In the genomic region with DNA sequence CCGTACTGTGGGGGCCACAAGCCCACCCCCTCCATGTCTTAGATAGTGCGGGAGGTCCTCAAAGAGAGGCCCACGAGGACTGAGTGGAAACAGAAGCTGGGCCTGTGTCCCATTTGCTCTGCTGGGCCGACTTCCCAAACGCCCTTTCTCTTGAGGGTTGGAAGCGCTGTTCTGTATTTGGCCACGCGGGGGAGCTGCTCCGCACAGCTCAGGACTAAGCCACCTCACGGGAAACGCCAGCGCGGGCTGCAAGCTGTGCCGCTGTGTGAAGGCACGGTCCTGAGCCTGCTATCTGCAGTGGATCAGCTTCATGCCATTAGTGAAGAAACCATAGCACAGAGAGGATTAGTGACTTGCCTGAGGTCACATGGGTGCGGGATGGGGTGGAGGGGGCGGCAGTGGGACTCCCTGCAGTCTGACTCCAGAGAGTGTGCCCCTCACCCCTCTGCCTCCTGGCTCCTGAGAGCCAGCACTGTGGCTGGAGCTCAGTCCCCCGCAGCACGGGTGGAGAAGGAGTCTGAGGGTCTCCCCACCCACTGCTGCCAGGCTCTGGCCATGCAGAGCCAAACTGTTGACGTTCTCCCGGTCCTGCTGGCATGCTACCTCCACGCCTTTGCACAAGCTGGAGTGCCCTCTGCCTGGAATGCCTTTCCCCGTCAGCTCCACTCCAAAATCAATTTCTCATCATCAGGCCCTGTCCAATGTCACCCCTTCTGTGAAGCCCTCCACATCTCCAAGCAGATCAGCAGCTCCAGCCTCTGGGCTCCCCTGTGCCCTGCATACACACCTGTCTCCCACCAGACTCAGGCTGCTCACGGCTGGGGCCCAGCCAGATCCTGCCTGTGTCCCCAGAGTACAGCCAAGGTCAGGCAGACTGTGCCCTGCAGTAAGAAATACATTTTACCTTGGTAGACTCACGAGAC, we compare ENCODE assay signal across 8 cellular contexts. TPM values are rescaled to one million over a fixed set of nuclear protein-coding genes. Genes with fewer than 3 reads are reported as not detected.
DNase-seq lines count a peak whose midpoint lies in the region; ATAC-seq lines count a peak whose summit lies in the region.

No MANE protein-coding gene starts in this region.

- DNase-seq in AML-193 (lab: John Stamatoyannopoulos, UW) (peak; percentile 49 to 51), NCI-H128 (lab: John Stamatoyannopoulos, UW; ENCODE audit: unreplicated experiment) (peak; percentile 67), T-helper 22 cell (ENCODE audit: low read depth) (peak; percentile 33), amniotic stem cell (lab: John Stamatoyannopoulos, UW) (peak; percentile 73), left ventricle myocardium superior (peak; percentile 93), pulmonary artery endothelial cell (ENCODE audit: low read depth, low spot score) (peak; percentile 29)

- intact Hi-C loops in left ventricle myocardium superior (cut with micrococcal nuclease), result no loop called here

- peak; percentile 59 for ATAC-seq in GM19455 (IDR thresholded peaks at IDR 0.05; ENCODE audit: unreplicated experiment)
- ATAC-seq in left ventricle myocardium superior, result peak; percentile 95
- ATAC-seq in HG02870 (IDR thresholded peaks at IDR 0.05; ENCODE audit: unreplicated experiment), result no peak

RNA-seq across cellular contexts. Expression of a gene that starts 51.5 kb away (rescaled TPM):
- total RNA-seq in left ventricle myocardium superior, result 30.8 TPM
- total RNA-seq in pulmonary artery endothelial cell, result 16.1 and 24.7 TPM in 2 replicates

Comparison
In these comparisons a context has a peak if more than half of its experiments do, and no peak if none do; other contexts are left out.
1. DNase-seq: peak in every context shown above with its lines; median percentile 93 in left ventricle myocardium superior; 73 in amniotic stem cell; 67 in NCI-H128; 50 in AML-193; 33 in T-helper 22 cell; 29 in pulmonary artery endothelial cell.